8 cellular contexts compared by ENCODE assay signal in genomic region chr5:80961376-80962281, GRCh38. TPM values are rescaled to one million over a fixed set of nuclear protein-coding genes. Genes with fewer than 3 reads are reported as not detected.
A peak's percentile ranks its signal among the peaks of the same experiment; 100 is the strongest.
DNase-seq lines count a peak whose midpoint lies in the region; ATAC-seq, FAIRE-seq and TF ChIP-seq lines count a peak whose summit lies in the region.

No MANE protein-coding gene starts in this region.

- H3K9me3 ChIP-seq in lung (ENCODE audit: control insufficient read depth in 2 of 2, insufficient read depth in 1 of 2, low read length in 1 of 2): peaks cover 0 to 5% of the 10 kb centered on the region in 2 donors

- H3K36me3 Mint-ChIP-seq in T-helper 1 cell treated with Interleukin-12 subunit alpha and Interleukin-12 subunit beta and Interleukin-4 antibody, amounts not matched to agents 30 μg/mL and 1 μg/mL, for 36 hours (ENCODE audit: low read depth): peaks cover 4% of the 10 kb centered on the region
- H3K36me3 Mint-ChIP-seq in stimulated activated effector memory CD8-positive, alpha-beta T cell treated with anti-CD3 and anti-CD28 coated beads, Interleukin-12 subunit alpha, Interleukin-12 subunit beta, amount 100 ng/mL, for 72 hours: peaks cover 14% of the 10 kb centered on the region

- ATAC-seq in lung (ENCODE audit: insufficient read depth, low FRiP score) (no peak), HG03354 (IDR thresholded peaks at IDR 0.05; ENCODE audit: poor library complexity, severe bottlenecking, unreplicated experiment) (no peak)
- ATAC-seq in stimulated activated effector memory CD8-positive, alpha-beta T cell treated with anti-CD3 and anti-CD28 coated beads, Interleukin-12 subunit alpha, Interleukin-12 subunit beta, amount 100 ng/mL, for 72 hours: peak; percentile 85

- peaks cover 4% of the 10 kb centered on the region for H3K27me3 ChIP-seq in lung (ENCODE audit: control insufficient read depth, insufficient read depth)

- in situ Hi-C loops in astrocyte of the spinal cord (cut with HindIII; ENCODE audit: low sequenced_read_pairs): no loop called here

- FAIRE-seq in urothelium cell line (lab: Jason Lieb, UNC): no peak

- peak overlapping the region; percentile 79 for H3K27ac Mint-ChIP-seq in T-helper 1 cell treated with Interleukin-12 subunit alpha and Interleukin-12 subunit beta and Interleukin-4 antibody, amounts not matched to agents 30 μg/mL and 1 μg/mL, for 36 hours
- H3K27ac Mint-ChIP-seq in stimulated activated effector memory CD8-positive, alpha-beta T cell treated with anti-CD3 and anti-CD28 coated beads, Interleukin-12 subunit alpha, Interleukin-12 subunit beta, amount 100 ng/mL, for 72 hours: peak overlapping the region; percentile 46

- no peaks in the 10 kb centered on the region for H3K9me3 Mint-ChIP-seq in T-helper 1 cell treated with Interleukin-12 subunit alpha and Interleukin-12 subunit beta and Interleukin-4 antibody, amounts not matched to agents 30 μg/mL and 1 μg/mL, for 36 hours
- no peaks in the 10 kb centered on the region for H3K9me3 Mint-ChIP-seq in stimulated activated effector memory CD8-positive, alpha-beta T cell treated with anti-CD3 and anti-CD28 coated beads, Interleukin-12 subunit alpha, Interleukin-12 subunit beta, amount 100 ng/mL, for 72 hours

- H3K4me1 Mint-ChIP-seq in T-helper 1 cell treated with Interleukin-12 subunit alpha and Interleukin-12 subunit beta and Interleukin-4 antibody, amounts not matched to agents 30 μg/mL and 1 μg/mL, for 36 hours (ENCODE audit: low read depth): peaks cover 53% of the 10 kb centered on the region
- H3K4me1 Mint-ChIP-seq in stimulated activated effector memory CD8-positive, alpha-beta T cell treated with anti-CD3 and anti-CD28 coated beads, Interleukin-12 subunit alpha, Interleukin-12 subunit beta, amount 100 ng/mL, for 72 hours: peaks cover 49% of the 10 kb centered on the region

- H3K27me3 Mint-ChIP-seq in T-helper 1 cell treated with Interleukin-12 subunit alpha and Interleukin-12 subunit beta and Interleukin-4 antibody, amounts not matched to agents 30 μg/mL and 1 μg/mL, for 36 hours (ENCODE audit: low read depth): peaks cover 17% of the 10 kb centered on the region

- H3K4me1 ChIP-seq in lung (ENCODE audit: control insufficient read depth in 2 of 2, insufficient read depth in 2 of 2, low read length in 2 of 2): peaks cover 3 to 12% of the 10 kb centered on the region in 2 donors

- WGBS in lung, 2 donors: 39 to 43% methylated on average over 18 of the region's 18 CpGs

- H3K4me3 Mint-ChIP-seq in T-helper 1 cell treated with Interleukin-12 subunit alpha and Interleukin-12 subunit beta and Interleukin-4 antibody, amounts not matched to agents 30 μg/mL and 1 μg/mL, for 36 hours: peak overlapping the region; percentile 88
- H3K4me3 Mint-ChIP-seq in stimulated activated effector memory CD8-positive, alpha-beta T cell treated with anti-CD3 and anti-CD28 coated beads, Interleukin-12 subunit alpha, Interleukin-12 subunit beta, amount 100 ng/mL, for 72 hours: peak overlapping the region; percentile 70

- H3K36me3 ChIP-seq in lung (ENCODE audit: control insufficient read depth in 2 of 2, insufficient read depth in 2 of 2, low read length in 2 of 2): no peaks in the 10 kb centered on the region

- no peak for TF ChIP-seq CTCF in astrocyte of the spinal cord (IDR thresholded peaks at IDR 0.05; ENCODE audit: low read depth, low read length)
- no peak for TF ChIP-seq CTCF in lung (IDR thresholded peaks at IDR 0.05; ENCODE audit: control extremely low read depth, extremely low read depth)

- H3K27ac ChIP-seq in lung (ENCODE audit: low read depth in 1 of 2, low read length in 1 of 2): peak overlapping the region in 1 of 2 donors; percentile 58

- H3K4me3 ChIP-seq in astrocyte of the spinal cord (ENCODE audit: low read depth, low read length) (peak overlapping the region; percentile 52), lung (peak overlapping the region; percentile 24)

- DNase-seq in astrocyte of the spinal cord (ENCODE audit: low read depth, low spot score) (peak; percentile 27), lung (ENCODE audit: low spot score) (no peak), NCI-H2029 treated with DMSO at 0.1 percent for 48 hours (lab: John Stamatoyannopoulos, UW) (no peak), urothelium cell line (ENCODE audit: low spot score) (no peak), HuH-7.5 (ENCODE audit: low spot score) (no peak)
- peak; percentile 17 to 57 for DNase-seq in stimulated activated effector memory CD8-positive, alpha-beta T cell treated with anti-CD3 and anti-CD28 coated beads, Interleukin-12 subunit alpha, Interleukin-12 subunit beta, amount 100 ng/mL, for 72 hours (ENCODE audit: low spot score in 2 of 2)

RNA-seq across cellular contexts. Expression of gene RASGRF2, which starts 1.5 kb away (rescaled TPM):
- 10 to 100 TPM in 1 of 2 donors, 1 to 10 TPM in 1; 4.1 to 12.0 TPM for total RNA-seq in lung
- 1 to 10 TPM; 1.0 to 1.4 TPM for polyA plus RNA-seq in lung

Comparison
In these comparisons a context has a peak if more than half of its experiments do, and no peak if none do; other contexts are left out.
1. DNase-seq: peak in astrocyte of the spinal cord (single experiment) and stimulated activated effector memory CD8-positive, alpha-beta T cell treated with anti-CD3 and anti-CD28 coated beads, Interleukin-12 subunit alpha, Interleukin-12 subunit beta, amount 100 ng/mL, for 72 hours (2 of 2); none in lung (single experiment), NCI-H2029 treated with DMSO at 0.1 percent for 48 hours (single experiment), urothelium cell line (single experiment) and HuH-7.5 (single experiment).